Comparison of ENCODE assay signal across 4 cellular contexts in the genomic region with DNA sequence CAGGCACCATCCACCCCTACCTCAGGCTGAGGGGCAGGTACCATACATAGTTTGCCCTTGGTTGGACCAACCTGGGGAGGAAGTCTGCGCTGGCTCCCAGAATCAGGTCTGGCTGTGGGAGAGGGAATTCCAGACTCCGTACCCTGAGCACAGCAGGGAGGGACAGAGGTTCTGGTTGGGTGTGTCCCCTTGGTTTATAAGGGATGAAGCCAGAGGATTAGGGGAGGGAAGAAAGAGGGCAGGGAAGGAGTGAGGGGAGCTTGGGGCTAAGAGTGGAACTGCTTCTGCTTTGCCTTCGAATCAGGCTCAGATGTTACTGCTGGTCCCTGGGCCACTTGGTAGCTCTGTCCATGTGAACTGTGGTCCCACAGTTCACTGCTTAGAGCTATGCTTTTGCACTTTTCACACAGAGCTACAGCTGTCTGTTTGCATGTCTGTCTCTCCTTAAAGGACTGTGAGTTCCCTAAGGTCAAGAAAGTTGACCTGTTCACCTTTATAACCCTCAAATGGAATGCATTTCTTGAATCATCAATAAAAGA.
TF ChIP-seq lines count a peak whose summit lies in the region.

No MANE protein-coding gene starts in this region.

TF ChIP-seq in SK-N-SH treated with all-trans-retinoic acid at 6 μM for 48 hours, 23 proteins besides CTCF, POLR2A, EP300 and RAD21 (continues in another document):
- TF ChIP-seq TCF4 (CRISPR knock-in tag; IDR thresholded peaks at IDR 0.05; ENCODE audit: borderline replicate concordance) (no peak), ISL1 (CRISPR knock-in tag; IDR thresholded peaks at IDR 0.05) (no peak), GLIS3 (CRISPR knock-in tag; IDR thresholded peaks at IDR 0.05) (no peak), ZNF8 (CRISPR knock-in tag; IDR thresholded peaks at IDR 0.05) (no peak), ARNTL (CRISPR knock-in tag; IDR thresholded peaks at IDR 0.05; ENCODE audit: borderline replicate concordance, low read depth) (no peak), ESRRG (CRISPR knock-in tag; IDR thresholded peaks at IDR 0.05) (no peak), ZNF565 (CRISPR knock-in tag; conservative IDR thresholded peaks at IDR 0.05; ENCODE audit: low read depth) (no peak), BACH2 (CRISPR knock-in tag; IDR thresholded peaks at IDR 0.05; ENCODE audit: borderline replicate concordance) (no peak), ZNF70 (CRISPR knock-in tag; IDR thresholded peaks at IDR 0.05) (no peak), CSDC2 (CRISPR knock-in tag; IDR thresholded peaks at IDR 0.05) (no peak), SNAI2 (CRISPR knock-in tag; IDR thresholded peaks at IDR 0.05) (no peak), PPARA (CRISPR knock-in tag; IDR thresholded peaks at IDR 0.05; ENCODE audit: borderline replicate concordance) (no peak)
- TF ChIP-seq, protein P1, sequence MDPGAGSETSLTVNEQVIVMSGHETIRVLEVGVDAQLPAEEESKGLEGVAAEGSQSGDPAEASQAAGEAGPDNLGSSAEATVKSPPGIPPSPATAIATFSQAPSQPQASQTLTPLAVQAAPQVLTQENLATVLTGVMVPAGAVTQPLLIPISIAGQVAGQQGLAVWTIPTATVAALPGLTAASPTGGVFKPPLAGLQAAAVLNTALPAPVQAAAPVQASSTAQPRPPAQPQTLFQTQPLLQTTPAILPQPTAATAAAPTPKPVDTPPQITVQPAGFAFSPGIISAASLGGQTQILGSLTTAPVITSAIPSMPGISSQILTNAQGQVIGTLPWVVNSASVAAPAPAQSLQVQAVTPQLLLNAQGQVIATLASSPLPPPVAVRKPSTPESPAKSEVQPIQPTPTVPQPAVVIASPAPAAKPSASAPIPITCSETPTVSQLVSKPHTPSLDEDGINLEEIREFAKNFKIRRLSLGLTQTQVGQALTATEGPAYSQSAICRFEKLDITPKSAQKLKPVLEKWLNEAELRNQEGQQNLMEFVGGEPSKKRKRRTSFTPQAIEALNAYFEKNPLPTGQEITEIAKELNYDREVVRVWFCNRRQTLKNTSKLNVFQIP (CRISPR knock-in tag; IDR thresholded peaks at IDR 0.05; ENCODE audit: borderline replicate concordance, low read depth) = no peak
- TF ChIP-seq, protein P2, sequence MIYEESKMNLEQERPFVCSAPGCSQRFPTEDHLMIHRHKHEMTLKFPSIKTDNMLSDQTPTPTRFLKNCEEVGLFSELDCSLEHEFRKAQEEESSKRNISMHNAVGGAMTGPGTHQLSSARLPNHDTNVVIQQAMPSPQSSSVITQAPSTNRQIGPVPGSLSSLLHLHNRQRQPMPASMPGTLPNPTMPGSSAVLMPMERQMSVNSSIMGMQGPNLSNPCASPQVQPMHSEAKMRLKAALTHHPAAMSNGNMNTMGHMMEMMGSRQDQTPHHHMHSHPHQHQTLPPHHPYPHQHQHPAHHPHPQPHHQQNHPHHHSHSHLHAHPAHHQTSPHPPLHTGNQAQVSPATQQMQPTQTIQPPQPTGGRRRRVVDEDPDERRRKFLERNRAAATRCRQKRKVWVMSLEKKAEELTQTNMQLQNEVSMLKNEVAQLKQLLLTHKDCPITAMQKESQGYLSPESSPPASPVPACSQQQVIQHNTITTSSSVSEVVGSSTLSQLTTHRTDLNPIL (CRISPR knock-in tag; IDR thresholded peaks at IDR 0.05; ENCODE audit: low read depth) = no peak

TF ChIP-seq in SK-N-SH, 30 proteins besides CTCF, POLR2A, EP300 and RAD21:
- TF ChIP-seq CHD2 (IDR thresholded peaks at IDR 0.05; ENCODE audit: low read length, partially characterized antibody) (no peak), RCOR1 (IDR thresholded peaks at IDR 0.05; ENCODE audit: low read length) (no peak), TAF1 (IDR thresholded peaks at IDR 0.05; ENCODE audit: borderline replicate concordance, low read depth, low read length) (no peak), EZH2phosphoT487 (IDR thresholded peaks at IDR 0.05; ENCODE audit: borderline replicate concordance, low read depth) (no peak), FOXM1 (IDR thresholded peaks at IDR 0.05; ENCODE audit: low read depth) (no peak), RXRA (IDR thresholded peaks at IDR 0.05; ENCODE audit: borderline replicate concordance, low read depth) (no peak)
- TF ChIP-seq, protein P3, sequence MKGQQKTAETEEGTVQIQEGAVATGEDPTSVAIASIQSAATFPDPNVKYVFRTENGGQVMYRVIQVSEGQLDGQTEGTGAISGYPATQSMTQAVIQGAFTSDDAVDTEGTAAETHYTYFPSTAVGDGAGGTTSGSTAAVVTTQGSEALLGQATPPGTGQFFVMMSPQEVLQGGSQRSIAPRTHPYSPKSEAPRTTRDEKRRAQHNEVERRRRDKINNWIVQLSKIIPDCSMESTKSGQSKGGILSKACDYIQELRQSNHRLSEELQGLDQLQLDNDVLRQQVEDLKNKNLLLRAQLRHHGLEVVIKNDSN (IDR thresholded peaks at IDR 0.05; ENCODE audit: borderline replicate concordance, low read depth) = no peak
- TF ChIP-seq, protein P4, sequence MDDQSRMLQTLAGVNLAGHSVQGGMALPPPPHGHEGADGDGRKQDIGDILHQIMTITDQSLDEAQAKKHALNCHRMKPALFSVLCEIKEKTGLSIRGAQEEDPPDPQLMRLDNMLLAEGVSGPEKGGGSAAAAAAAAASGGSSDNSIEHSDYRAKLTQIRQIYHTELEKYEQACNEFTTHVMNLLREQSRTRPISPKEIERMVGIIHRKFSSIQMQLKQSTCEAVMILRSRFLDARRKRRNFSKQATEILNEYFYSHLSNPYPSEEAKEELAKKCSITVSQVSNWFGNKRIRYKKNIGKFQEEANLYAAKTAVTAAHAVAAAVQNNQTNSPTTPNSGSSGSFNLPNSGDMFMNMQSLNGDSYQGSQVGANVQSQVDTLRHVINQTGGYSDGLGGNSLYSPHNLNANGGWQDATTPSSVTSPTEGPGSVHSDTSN (IDR thresholded peaks at IDR 0.05) = no peak
- TF ChIP-seq, protein P5, sequence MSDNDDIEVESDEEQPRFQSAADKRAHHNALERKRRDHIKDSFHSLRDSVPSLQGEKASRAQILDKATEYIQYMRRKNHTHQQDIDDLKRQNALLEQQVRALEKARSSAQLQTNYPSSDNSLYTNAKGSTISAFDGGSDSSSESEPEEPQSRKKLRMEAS (IDR thresholded peaks at IDR 0.05; ENCODE audit: low read depth) = no peak

TF ChIP-seq in HCT116, 20 proteins besides CTCF, POLR2A, EP300 and RAD21:
- no peak for TF ChIP-seq CEBPB (IDR thresholded peaks at IDR 0.05; ENCODE audit: low read depth)
- no peak for TF ChIP-seq SIN3A (IDR thresholded peaks at IDR 0.05; ENCODE audit: low read depth)
- no peak for TF ChIP-seq JUND (IDR thresholded peaks at IDR 0.05)
- no peak for TF ChIP-seq TCF7L2 (IDR thresholded peaks at IDR 0.05; ENCODE audit: borderline replicate concordance, extremely low read depth, insufficient read depth, insufficient read length)
- TF ChIP-seq, protein P5 (IDR thresholded peaks at IDR 0.05) = no peak
- TF ChIP-seq ZFX (IDR thresholded peaks at IDR 0.05) = no peak
- TF ChIP-seq EZH2 (IDR thresholded peaks at IDR 0.05) = no peak
- TF ChIP-seq FOSL1 (IDR thresholded peaks at IDR 0.05; ENCODE audit: low read depth) = no peak
- no peak for TF ChIP-seq POLR2AphosphoS5 (IDR thresholded peaks at IDR 0.05; ENCODE audit: low read depth, low read length)
- no peak for TF ChIP-seq SP1 (IDR thresholded peaks at IDR 0.05; ENCODE audit: low read depth)
- no peak for TF ChIP-seq CBX3 (IDR thresholded peaks at IDR 0.05; ENCODE audit: low read depth)
- TF ChIP-seq SRF (IDR thresholded peaks at IDR 0.05; ENCODE audit: low read depth) = no peak
- no peak for TF ChIP-seq EZH2phosphoT487 (IDR thresholded peaks at IDR 0.05; ENCODE audit: borderline replicate concordance)
- TF ChIP-seq YY1 (IDR thresholded peaks at IDR 0.05; ENCODE audit: extremely low read depth, insufficient replicate concordance, low read depth, low read length) = no peak
- TF ChIP-seq, protein P6, sequence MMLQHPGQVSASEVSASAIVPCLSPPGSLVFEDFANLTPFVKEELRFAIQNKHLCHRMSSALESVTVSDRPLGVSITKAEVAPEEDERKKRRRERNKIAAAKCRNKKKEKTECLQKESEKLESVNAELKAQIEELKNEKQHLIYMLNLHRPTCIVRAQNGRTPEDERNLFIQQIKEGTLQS (IDR thresholded peaks at IDR 0.05) = no peak
- no peak for TF ChIP-seq ZNF274 (IDR thresholded peaks at IDR 0.05; ENCODE audit: low read depth, low read length)
- TF ChIP-seq EGR1 (IDR thresholded peaks at IDR 0.05; ENCODE audit: low read depth) = no peak

TF ChIP-seq in K562, 482 proteins besides CTCF, POLR2A, EP300 and RAD21:
- TF ChIP-seq RFX5 (IDR thresholded peaks at IDR 0.05; ENCODE audit: low read depth, low read length) (no peak), SP2 (IDR thresholded peaks at IDR 0.05; ENCODE audit: extremely low read depth, low read depth, low read length, poor library complexity, severe bottlenecking) (no peak)
- TF ChIP-seq, protein P7, sequence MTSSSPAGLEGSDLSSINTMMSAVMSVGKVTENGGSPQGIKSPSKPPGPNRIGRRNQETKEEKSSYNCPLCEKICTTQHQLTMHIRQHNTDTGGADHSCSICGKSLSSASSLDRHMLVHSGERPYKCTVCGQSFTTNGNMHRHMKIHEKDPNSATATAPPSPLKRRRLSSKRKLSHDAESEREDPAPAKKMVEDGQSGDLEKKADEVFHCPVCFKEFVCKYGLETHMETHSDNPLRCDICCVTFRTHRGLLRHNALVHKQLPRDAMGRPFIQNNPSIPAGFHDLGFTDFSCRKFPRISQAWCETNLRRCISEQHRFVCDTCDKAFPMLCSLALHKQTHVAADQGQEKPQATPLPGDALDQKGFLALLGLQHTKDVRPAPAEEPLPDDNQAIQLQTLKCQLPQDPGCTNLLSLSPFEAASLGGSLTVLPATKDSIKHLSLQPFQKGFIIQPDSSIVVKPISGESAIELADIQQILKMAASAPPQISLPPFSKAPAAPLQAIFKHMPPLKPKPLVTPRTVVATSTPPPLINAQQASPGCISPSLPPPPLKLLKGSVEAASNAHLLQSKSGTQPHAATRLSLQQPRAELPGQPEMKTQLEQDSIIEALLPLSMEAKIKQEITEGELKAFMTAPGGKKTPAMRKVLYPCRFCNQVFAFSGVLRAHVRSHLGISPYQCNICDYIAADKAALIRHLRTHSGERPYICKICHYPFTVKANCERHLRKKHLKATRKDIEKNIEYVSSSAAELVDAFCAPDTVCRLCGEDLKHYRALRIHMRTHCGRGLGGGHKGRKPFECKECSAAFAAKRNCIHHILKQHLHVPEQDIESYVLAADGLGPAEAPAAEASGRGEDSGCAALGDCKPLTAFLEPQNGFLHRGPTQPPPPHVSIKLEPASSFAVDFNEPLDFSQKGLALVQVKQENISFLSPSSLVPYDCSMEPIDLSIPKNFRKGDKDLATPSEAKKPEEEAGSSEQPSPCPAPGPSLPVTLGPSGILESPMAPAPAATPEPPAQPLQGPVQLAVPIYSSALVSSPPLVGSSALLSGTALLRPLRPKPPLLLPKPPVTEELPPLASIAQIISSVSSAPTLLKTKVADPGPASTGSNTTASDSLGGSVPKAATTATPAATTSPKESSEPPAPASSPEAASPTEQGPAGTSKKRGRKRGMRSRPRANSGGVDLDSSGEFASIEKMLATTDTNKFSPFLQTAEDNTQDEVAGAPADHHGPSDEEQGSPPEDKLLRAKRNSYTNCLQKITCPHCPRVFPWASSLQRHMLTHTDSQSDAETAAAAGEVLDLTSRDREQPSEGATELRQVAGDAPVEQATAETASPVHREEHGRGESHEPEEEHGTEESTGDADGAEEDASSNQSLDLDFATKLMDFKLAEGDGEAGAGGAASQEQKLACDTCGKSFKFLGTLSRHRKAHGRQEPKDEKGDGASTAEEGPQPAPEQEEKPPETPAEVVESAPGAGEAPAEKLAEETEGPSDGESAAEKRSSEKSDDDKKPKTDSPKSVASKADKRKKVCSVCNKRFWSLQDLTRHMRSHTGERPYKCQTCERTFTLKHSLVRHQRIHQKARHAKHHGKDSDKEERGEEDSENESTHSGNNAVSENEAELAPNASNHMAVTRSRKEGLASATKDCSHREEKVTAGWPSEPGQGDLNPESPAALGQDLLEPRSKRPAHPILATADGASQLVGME (CRISPR knock-in tag; IDR thresholded peaks at IDR 0.05) = no peak
- TF ChIP-seq, protein P8, sequence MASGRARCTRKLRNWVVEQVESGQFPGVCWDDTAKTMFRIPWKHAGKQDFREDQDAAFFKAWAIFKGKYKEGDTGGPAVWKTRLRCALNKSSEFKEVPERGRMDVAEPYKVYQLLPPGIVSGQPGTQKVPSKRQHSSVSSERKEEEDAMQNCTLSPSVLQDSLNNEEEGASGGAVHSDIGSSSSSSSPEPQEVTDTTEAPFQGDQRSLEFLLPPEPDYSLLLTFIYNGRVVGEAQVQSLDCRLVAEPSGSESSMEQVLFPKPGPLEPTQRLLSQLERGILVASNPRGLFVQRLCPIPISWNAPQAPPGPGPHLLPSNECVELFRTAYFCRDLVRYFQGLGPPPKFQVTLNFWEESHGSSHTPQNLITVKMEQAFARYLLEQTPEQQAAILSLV (tag; IDR thresholded peaks at IDR 0.05) = no peak
TF ChIP-seq in K562: peak in this region for 0.
